ENCODE assay signal across 11 cellular contexts in genomic region chr2:9261231-9261883, GRCh38. TPM values are rescaled to one million over a fixed set of nuclear protein-coding genes. Genes with fewer than 3 reads are reported as not detected.
A peak's percentile ranks its signal among the peaks of the same experiment; 100 is the strongest.
DNase-seq lines count a peak whose midpoint lies in the region; ATAC-seq and TF ChIP-seq lines count a peak whose summit lies in the region.
"Had no signal": no experiment of that assay in that cellular context is flagged by ENCODE, and none has a peak within 500 bp of the region (broad histone marks: within the 10 kb centered on the region; RNA-seq: fewer than 3 reads in every experiment).

No MANE protein-coding gene starts in this region.

- TF ChIP-seq RAD21 in HCT116 (IDR thresholded peaks at IDR 0.05; ENCODE audit: low read depth), result no peak

- H4K20me1 ChIP-seq in HCT116 (ENCODE audit: insufficient read depth), result no peaks in the 10 kb centered on the region

- ATAC-seq in HCT116, result peak; percentile 38; the same call in 1 of the 2 replicates
- ATAC-seq in stimulated activated memory B cell treated with anti-CD40 and anti-IgM and Interleukin-4, amounts not matched to agents 10 μg/mL and 1 μg/mL and 100 μg/mL, for 72 hours, result peak; percentile 17
- ATAC-seq in HG03354 (IDR thresholded peaks at IDR 0.05; ENCODE audit: poor library complexity, severe bottlenecking, unreplicated experiment), result no peak
- no peak for ATAC-seq in activated T-cell treated with anti-CD3 and anti-CD28 coated beads, Interleukin-2, amount 50 U/mL, for 72 hours (replicated peaks in 1 of 2)

- H3K9me3 ChIP-seq in HCT116 (ENCODE audit: control insufficient read depth in 1 of 2, insufficient read depth in 1 of 2, low read depth in 1 of 2, low read length in 2 of 2), result no peaks in the 10 kb centered on the region

- TF ChIP-seq POLR2A in HCT116 (IDR thresholded peaks at IDR 0.05; ENCODE audit: borderline replicate concordance, extremely low read depth, insufficient read depth, insufficient read length), result no peak

- H3K36me3 Mint-ChIP-seq in chondrocyte (ENCODE audit: low read depth), result no peaks in the 10 kb centered on the region
- no peaks in the 10 kb centered on the region for H3K36me3 Mint-ChIP-seq in stimulated activated memory B cell treated with anti-CD40 and anti-IgM and Interleukin-4, amounts not matched to agents 10 μg/mL and 1 μg/mL and 100 μg/mL, for 72 hours
- no peaks in the 10 kb centered on the region for H3K36me3 Mint-ChIP-seq in activated T-cell treated with anti-CD3 and anti-CD28 coated beads, Interleukin-2, amount 50 U/mL, for 72 hours (ENCODE audit: insufficient read depth in 2 of 2)
- H3K36me3 Mint-ChIP-seq: mesothelial cell of epicardium had no signal

- H3K36me3 ChIP-seq in HCT116 (ENCODE audit: control insufficient read depth in 1 of 2, insufficient read depth in 2 of 2, low read length in 2 of 2), result no peaks in the 10 kb centered on the region

- H2AFZ ChIP-seq in HCT116 (ENCODE audit: low read depth, low read length, poor library complexity, severe bottlenecking), result no peak overlapping the region

- POLR2A ChIA-PET in HCT116 (lab: Charles Lee), result no interaction called here

- peaks cover 6% of the 10 kb centered on the region for H3K79me2 ChIP-seq in HCT116 (ENCODE audit: insufficient read depth, low read length)

- H3K4me3 Mint-ChIP-seq in chondrocyte (ENCODE audit: unreplicated experiment), result no peak overlapping the region
- no peak overlapping the region for H3K4me3 Mint-ChIP-seq in stimulated activated memory B cell treated with anti-CD40 and anti-IgM and Interleukin-4, amounts not matched to agents 10 μg/mL and 1 μg/mL and 100 μg/mL, for 72 hours
- no peak overlapping the region for H3K4me3 Mint-ChIP-seq in activated T-cell treated with anti-CD3 and anti-CD28 coated beads, Interleukin-2, amount 50 U/mL, for 72 hours
- H3K4me3 Mint-ChIP-seq: mesothelial cell of epicardium had no signal

- no peak overlapping the region for H3K9ac ChIP-seq in HCT116 (ENCODE audit: low read length)

- intact Hi-C loops in HCT116 (cut with micrococcal nuclease), result no loop called here

- no peak overlapping the region for H3K4me3 ChIP-seq in HCT116 (replicated peaks in 1 of 2; ENCODE audit: low read depth in 1 of 2, low read length in 2 of 2)

- H3K9me3 Mint-ChIP-seq in chondrocyte (ENCODE audit: low read depth), result no peaks in the 10 kb centered on the region
- no peaks in the 10 kb centered on the region for H3K9me3 Mint-ChIP-seq in stimulated activated memory B cell treated with anti-CD40 and anti-IgM and Interleukin-4, amounts not matched to agents 10 μg/mL and 1 μg/mL and 100 μg/mL, for 72 hours
- no peaks in the 10 kb centered on the region for H3K9me3 Mint-ChIP-seq in activated T-cell treated with anti-CD3 and anti-CD28 coated beads, Interleukin-2, amount 50 U/mL, for 72 hours
- H3K9me3 Mint-ChIP-seq: mesothelial cell of epicardium had no signal

- RAD21 ChIA-PET in HCT116 (lab: Charles Lee; ENCODE audit: low non-redundant PET in 1 of 2, low total read pairs in 2 of 2, uncharacterized antibody in 2 of 2, unreplicated experiment in 2 of 2), result no interaction called here

- CTCF ChIA-PET in HCT116 (lab: Charles Lee), result no interaction called here

- no peaks in the 10 kb centered on the region for H3K9me2 ChIP-seq in HCT116 (ENCODE audit: insufficient read depth)

- BruUV-seq in HCT116 (replicated peaks; lab: Mats Ljungman, UMichigan), result no TSS peak

- DNase-seq in HCT116 (ENCODE audit: low read depth, low spot score) (no peak), chondrocyte (ENCODE audit: low spot score) (no peak), glomerular visceral epithelial cell (ENCODE audit: extremely low spot score) (no peak), Kasumi-1 (lab: John Stamatoyannopoulos, UW) (no peak)
- no peak for DNase-seq in activated T-cell treated with anti-CD3 and anti-CD28 coated beads, Interleukin-2, amount 50 U/mL, for 72 hours
- DNase-seq: activated CD8-positive, alpha-beta memory T cell treated with anti-CD3 and anti-CD28 coated beads, Interleukin-2, amount 50 U/mL, for 48 hours; effector CD8-positive, alpha-beta T cell had no signal

- H3K27me3 Mint-ChIP-seq in chondrocyte (ENCODE audit: low read depth), result no peaks in the 10 kb centered on the region
- H3K27me3 Mint-ChIP-seq in stimulated activated memory B cell treated with anti-CD40 and anti-IgM and Interleukin-4, amounts not matched to agents 10 μg/mL and 1 μg/mL and 100 μg/mL, for 72 hours, result peaks cover 11% of the 10 kb centered on the region
- no peaks in the 10 kb centered on the region for H3K27me3 Mint-ChIP-seq in activated T-cell treated with anti-CD3 and anti-CD28 coated beads, Interleukin-2, amount 50 U/mL, for 72 hours (ENCODE audit: low read depth)

- H3K27ac ChIP-seq in HCT116 (ENCODE audit: low read depth, low read length) (no peak overlapping the region), layer of hippocampus (ENCODE audit: low read depth, low read length) (peak overlapping the region; percentile 74)

- TF ChIP-seq CTCF in HCT116 (IDR thresholded peaks at IDR 0.05 in 2 of 3, conservative IDR thresholded peaks at IDR 0.05 in 1 of 3; ENCODE audit: borderline replicate concordance in 1 of 3, insufficient read depth in 1 of 3, low read depth in 2 of 3, low read length in 2 of 3) (no peak), chondrocyte (IDR thresholded peaks at IDR 0.05) (no peak)

- H3K4me1 ChIP-seq in HCT116 (ENCODE audit: control insufficient read depth in 1 of 2, insufficient read depth in 2 of 2, low read length in 2 of 2), result peaks cover 4% of the 10 kb centered on the region in 2 experiments; a peak in 1 of 4 replicates

- H3K4me2 ChIP-seq in HCT116 (ENCODE audit: low read length), result no peak overlapping the region

- H3K4me1 Mint-ChIP-seq in chondrocyte (ENCODE audit: low read depth), result peaks cover 86% of the 10 kb centered on the region
- peaks cover 8% of the 10 kb centered on the region for H3K4me1 Mint-ChIP-seq in stimulated activated memory B cell treated with anti-CD40 and anti-IgM and Interleukin-4, amounts not matched to agents 10 μg/mL and 1 μg/mL and 100 μg/mL, for 72 hours
- peaks cover 8% of the 10 kb centered on the region for H3K4me1 Mint-ChIP-seq in activated T-cell treated with anti-CD3 and anti-CD28 coated beads, Interleukin-2, amount 50 U/mL, for 72 hours (ENCODE audit: low read depth)

- H3K27ac Mint-ChIP-seq in chondrocyte (ENCODE audit: unreplicated experiment), result peak overlapping the region; percentile 85
- no peak overlapping the region for H3K27ac Mint-ChIP-seq in stimulated activated memory B cell treated with anti-CD40 and anti-IgM and Interleukin-4, amounts not matched to agents 10 μg/mL and 1 μg/mL and 100 μg/mL, for 72 hours
- H3K27ac Mint-ChIP-seq in activated T-cell treated with anti-CD3 and anti-CD28 coated beads, Interleukin-2, amount 50 U/mL, for 72 hours, result no peak overlapping the region
- H3K27ac Mint-ChIP-seq: mesothelial cell of epicardium had no signal

- H3K27me3 ChIP-seq in HCT116 (ENCODE audit: insufficient read depth, low read length) (no peaks in the 10 kb centered on the region), layer of hippocampus (ENCODE audit: control insufficient read depth, insufficient read depth, low read length) (no peaks in the 10 kb centered on the region)

TF ChIP-seq in HCT116, 20 proteins besides CTCF, POLR2A, EP300 and RAD21:
- TF ChIP-seq SIN3A (IDR thresholded peaks at IDR 0.05; ENCODE audit: low read depth), result no peak
- no peak for TF ChIP-seq YY1 (IDR thresholded peaks at IDR 0.05; ENCODE audit: extremely low read depth, insufficient replicate concordance, low read depth, low read length)

RNA-seq across cellular contexts. Expression of gene ASAP2, which starts 54.7 kb away (rescaled TPM):
- 16.5 TPM for total RNA-seq in HCT116 (2021; ENCODE audit: unreplicated experiment)
- 9.2 and 10.0 TPM in 2 replicates for polyA plus RNA-seq in HCT116 (2012)
- total RNA-seq in chondrocyte, result 60.7 to 73.2 TPM (median 61.5 TPM) in 3 replicates
- total RNA-seq in activated T-cell treated with anti-CD3 and anti-CD28 coated beads, Interleukin-2, amount 50 U/mL, for 72 hours, result under 1 TPM; 0.10 to 0.42 TPM

Comparison
In these comparisons a context has a peak if more than half of its experiments do, and no peak if none do; other contexts are left out.
1. ATAC-seq: peak in HCT116 (single experiment) and stimulated activated memory B cell treated with anti-CD40 and anti-IgM and Interleukin-4, amounts not matched to agents 10 μg/mL and 1 μg/mL and 100 μg/mL, for 72 hours (single experiment); none in HG03354 (single experiment) and activated T-cell treated with anti-CD3 and anti-CD28 coated beads, Interleukin-2, amount 50 U/mL, for 72 hours (0 of 2).
2. RNA of gene ASAP2, which starts 54.7 kb away (total RNA-seq): 60.7 to 73.2 TPM in chondrocyte and 16.5 TPM in HCT116 (single experiment); 0.10 to 0.42 TPM in activated T-cell treated with anti-CD3 and anti-CD28 coated beads, Interleukin-2, amount 50 U/mL, for 72 hours; every median in the first group is over 10 times any median in the second.